Comparison of ENCODE assay signal across 8 cellular contexts in genomic region chr14:77028384-77029246, GRCh38.
DNase-seq lines count a peak whose midpoint lies in the region; ATAC-seq lines count a peak whose summit lies in the region.

IRF2BPL (minus strand) TSS chr14:77028708; CDS start chr14:77027792, 916 bp downstream.

- H3K27ac ChIP-seq in cingulate gyrus (ENCODE audit: low read depth, low read length) (peak within 1 kb of the TSS; percentile 97), layer of hippocampus (ENCODE audit: low read depth, low read length) (peak within 1 kb of the TSS; percentile 98)

- ATAC-seq in GM19351 (IDR thresholded peaks at IDR 0.05; ENCODE audit: unreplicated experiment) (peak; percentile 74), HG03520 (IDR thresholded peaks at IDR 0.05; ENCODE audit: unreplicated experiment) (peak; percentile 73)

- no peaks in the 10 kb centered on the region for H3K27me3 ChIP-seq in layer of hippocampus (ENCODE audit: control insufficient read depth, insufficient read depth, low read length)

- DNase-seq in C1 segment of cervical spinal cord (lab: John Stamatoyannopoulos, UW) (peak; percentile 97 to 99 (median 98)), NCI-H526 treated with DMSO at 0.1 percent for 48 hours (lab: John Stamatoyannopoulos, UW) (peak; percentile 96)
- peak; percentile 96 for DNase-seq in activated CD4-positive, alpha-beta T cell treated with anti-CD3 and anti-CD28 coated beads for 48 hours
- DNase-seq in stimulated activated CD4-positive, alpha-beta T cell treated with anti-CD3 and anti-CD28 coated beads, Interleukin-1b, Interleukin-23, amount 100 ng/mL, for 4 hours (ENCODE audit: low read depth in 2 of 2): peak; percentile 95

Comparison
In these comparisons a context has a peak if more than half of its experiments do, and no peak if none do; other contexts are left out.
1. Peak in every context shown above with its lines: DNase-seq, ATAC-seq and H3K27ac ChIP-seq.